In the genomic region with DNA sequence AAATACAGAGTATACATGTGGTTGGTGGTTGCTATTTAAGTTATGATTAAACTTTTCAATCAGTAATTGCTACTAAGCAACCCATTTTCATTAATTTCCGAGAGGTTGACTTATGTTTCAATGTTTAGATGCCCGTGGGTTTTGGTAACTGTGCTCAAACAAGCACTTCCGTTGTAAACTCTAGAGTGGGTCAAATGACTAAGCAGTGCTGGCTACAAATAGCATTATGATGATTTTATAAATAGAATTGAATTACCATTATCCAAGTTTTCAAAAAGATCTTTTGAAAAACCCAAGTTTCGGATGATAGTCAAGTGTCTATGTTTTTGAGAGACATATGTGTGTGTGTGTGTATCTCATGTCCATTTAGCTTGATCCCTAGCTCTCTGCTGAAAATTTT, we compare ENCODE assay signal across 24 cellular contexts.
"Had no signal": no experiment of that assay in that cellular context is flagged by ENCODE, and none has a peak within 500 bp of the region (broad histone marks: within the 10 kb centered on the region; RNA-seq: fewer than 3 reads in every experiment).

No MANE protein-coding gene starts in this region.

- ATAC-seq: activated CD8-positive, alpha-beta T cell treated with anti-CD3 and anti-CD28 coated beads for 36 hours; activated T-cell treated with anti-CD3 and anti-CD28 coated beads, Interleukin-2, amount 50 U/mL, for 72 hours; activated T-helper 17 cell treated with anti-CD3 and anti-CD28 coated beads, Interleukin-2, amount 50 U/mL, for 72 hours had no signal

- DNase-seq: activated CD4-positive, alpha-beta T cell treated with anti-CD3 and anti-CD28 coated beads, Interleukin-2, amount 10 ng/mL, durations not matched to agents 24 days and 14 days; activated CD4-positive, alpha-beta T cell treated with anti-CD3 and anti-CD28 coated beads, Interleukin-2, amount 50 U/mL, for 4 hours; activated CD8-positive, alpha-beta T cell treated with anti-CD3 and anti-CD28 coated beads for 36 hours; activated effector memory CD4-positive, alpha-beta T cell treated with anti-CD3 and anti-CD28 coated beads, Interleukin-2, amount 50 U/mL, for 16 hours; activated naive CD4-positive, alpha-beta T cell; activated naive CD8-positive, alpha-beta T cell treated with anti-CD3 and anti-CD28 coated beads, Interleukin-2, amount 10 ng/mL, durations not matched to agents 7 days and 5 days; activated T-cell treated with anti-CD3 and anti-CD28 coated beads, Interleukin-2, amount 50 U/mL, for 1 hour; activated T-cell treated with anti-CD3 and anti-CD28 coated beads, Interleukin-2, amount 50 U/mL, for 72 hours; amygdala; caudate nucleus; NCI-H1105 treated with DMSO at 0.1 percent for 48 hours; NCI-H1436; NCI-H1694; NCI-H1930; NCI-H2081 treated with DMSO at 0.1 percent for 48 hours; NCI-H226; NCI-H446 treated with DMSO at 0.1 percent for 48 hours; NCI-H524; NCI-H69; NCI-H82; PC-9; Right ventricle myocardium superior; T1000 had no signal

- H3K4me3 ChIP-seq: PC-9 had no signal
